In the genomic region with DNA sequence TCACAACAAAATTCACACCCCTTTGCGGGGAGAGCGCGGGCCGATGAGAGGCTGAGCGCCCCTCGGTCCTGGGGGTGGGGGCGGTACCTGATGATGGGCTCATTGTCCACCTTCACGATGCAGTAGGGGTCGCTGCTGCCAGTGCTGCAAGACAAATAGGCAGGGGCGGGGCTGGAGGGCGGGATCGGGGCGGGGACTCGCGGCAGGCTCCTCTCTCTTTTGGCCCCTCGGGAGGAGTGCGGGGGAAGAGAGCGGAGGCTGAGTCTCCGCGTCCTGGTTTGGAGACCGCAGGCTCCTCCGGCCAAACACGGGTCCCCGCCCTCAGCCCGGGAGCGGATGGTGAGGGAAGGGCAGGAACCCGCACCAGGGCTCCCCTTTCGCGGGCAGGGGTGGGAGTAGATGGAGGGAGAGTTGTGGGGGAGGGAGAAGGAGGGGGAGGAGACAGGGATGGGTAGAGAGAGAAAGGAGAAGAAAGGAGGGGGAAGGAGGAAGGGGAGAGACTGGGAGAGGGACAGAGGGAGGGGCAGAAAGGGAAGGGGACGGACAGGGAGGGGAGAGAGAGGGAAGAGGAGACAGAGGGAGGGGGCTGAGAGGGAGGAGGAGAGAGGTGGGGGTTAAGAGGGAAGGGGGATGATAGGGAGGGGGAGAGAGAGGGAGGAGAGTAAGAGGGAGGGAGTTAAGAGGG, we compare ENCODE assay signal across 14 cellular contexts. TPM values are rescaled to one million over a fixed set of nuclear protein-coding genes. Genes with fewer than 3 reads are reported as not detected.
DNase-seq lines count a peak whose midpoint lies in the region; ATAC-seq, FAIRE-seq and TF ChIP-seq lines count a peak whose summit lies in the region.
"Not testable (repeated sequence)": the region's sequence is repeated elsewhere in the genome, so short reads cannot be mapped to it uniquely, and the experiment has no call there.
"Had no signal": no experiment of that assay in that cellular context is flagged by ENCODE, and none has a peak within 500 bp of the region (broad histone marks: within the 10 kb centered on the region; RNA-seq: fewer than 3 reads in every experiment).

No MANE protein-coding gene starts in this region.

- H3K9me3 ChIP-seq in CD4-positive, CD25-positive, alpha-beta regulatory T cell (ENCODE audit: control insufficient read depth in 2 of 2, low read length in 2 of 2); psoas muscle: not testable (repeated sequence)

- ATAC-seq in CD4-positive, CD25-positive, alpha-beta regulatory T cell (ENCODE audit: low read depth in 2 of 2), result peak; percentile 64 to 68
- ATAC-seq in GM21576 (IDR thresholded peaks at IDR 0.05; ENCODE audit: unreplicated experiment) (peak; percentile 36), HG02943 (IDR thresholded peaks at IDR 0.05; ENCODE audit: low read depth, unreplicated experiment) (peak; percentile 30), HG03469 (IDR thresholded peaks at IDR 0.05; ENCODE audit: unreplicated experiment) (peak; percentile 25), left cardiac atrium (peak; percentile 71 to 75), psoas muscle (peak; percentile 27 to 58 (median 50))
- peak; percentile 79 to 80 for ATAC-seq in activated T-cell treated with anti-CD3 and anti-CD28 coated beads, Interleukin-2, amount 50 U/mL, for 72 hours (replicated peaks in 1 of 2)

- not testable (repeated sequence) for H3K4me3 Mint-ChIP-seq in CD4-positive, CD25-positive, alpha-beta regulatory T cell
- peak overlapping the region in 1 of 2 donors; percentile 55 for H3K4me3 Mint-ChIP-seq in activated T-cell treated with anti-CD3 and anti-CD28 coated beads, Interleukin-2, amount 50 U/mL, for 72 hours

- H3K27me3 ChIP-seq in CD4-positive, CD25-positive, alpha-beta regulatory T cell (ENCODE audit: control insufficient read depth, insufficient read depth, low read length); psoas muscle (ENCODE audit: insufficient read depth in 3 of 3, low read length in 2 of 3): not testable (repeated sequence)

- WGBS in psoas muscle, 3 donors, result no CpG with 5 or more reads among the region's 30 CpGs

- H3K27me3 Mint-ChIP-seq in CD4-positive, CD25-positive, alpha-beta regulatory T cell; activated T-cell treated with anti-CD3 and anti-CD28 coated beads, Interleukin-2, amount 50 U/mL, for 72 hours (ENCODE audit: low read depth): not testable (repeated sequence)

- H3K4me1 ChIP-seq in CD4-positive, CD25-positive, alpha-beta regulatory T cell (ENCODE audit: control insufficient read depth, insufficient read depth, low read length, poor library complexity, severe bottlenecking); psoas muscle: not testable (repeated sequence)

- DNase-seq in CD4-positive, CD25-positive, alpha-beta regulatory T cell; GM19239 (ENCODE audit: insufficient read length, low spot score); activated T-cell treated with anti-CD3 and anti-CD28 coated beads, Interleukin-2, amount 50 U/mL, for 72 hours; left cardiac atrium; psoas muscle: not testable (repeated sequence)

- not testable (repeated sequence) for H3K36me3 ChIP-seq in CD4-positive, CD25-positive, alpha-beta regulatory T cell (ENCODE audit: control insufficient read depth, insufficient read depth, low read length); psoas muscle (ENCODE audit: insufficient read depth in 1 of 2, low read depth in 1 of 2)

- peak; percentile 93 for FAIRE-seq in GM19239 (lab: Jason Lieb, UNC)

- H3K4me1 Mint-ChIP-seq in CD4-positive, CD25-positive, alpha-beta regulatory T cell; activated T-cell treated with anti-CD3 and anti-CD28 coated beads, Interleukin-2, amount 50 U/mL, for 72 hours (ENCODE audit: low read depth): not testable (repeated sequence)

- not testable (repeated sequence) for H3K9me3 Mint-ChIP-seq in CD4-positive, CD25-positive, alpha-beta regulatory T cell; activated T-cell treated with anti-CD3 and anti-CD28 coated beads, Interleukin-2, amount 50 U/mL, for 72 hours

- TF ChIP-seq CTCF in psoas muscle (IDR thresholded peaks at IDR 0.05), result not testable (repeated sequence)

- H3K4me3 ChIP-seq in CD4-positive, CD25-positive, alpha-beta regulatory T cell (ENCODE audit: low read depth, low read length); psoas muscle: not testable (repeated sequence)

- not testable (repeated sequence) for H3K36me3 Mint-ChIP-seq in CD4-positive, CD25-positive, alpha-beta regulatory T cell; activated T-cell treated with anti-CD3 and anti-CD28 coated beads, Interleukin-2, amount 50 U/mL, for 72 hours (ENCODE audit: insufficient read depth in 2 of 2)

- not testable (repeated sequence) for H3K27ac ChIP-seq in CD4-positive, CD25-positive, alpha-beta regulatory T cell (ENCODE audit: insufficient read depth, low read length, poor library complexity, severe bottlenecking); psoas muscle

- H3K27ac Mint-ChIP-seq in CD4-positive, CD25-positive, alpha-beta regulatory T cell; activated T-cell treated with anti-CD3 and anti-CD28 coated beads, Interleukin-2, amount 50 U/mL, for 72 hours: not testable (repeated sequence)

- intact Hi-C loops in left cardiac atrium (cut with DNase I); psoas muscle (cut with DNase I): not testable (repeated sequence)

RNA-seq across cellular contexts. Expression of gene RASA4B, which starts 5.6 kb away (rescaled TPM):
- 32.4 TPM for total RNA-seq in CD4-positive, CD25-positive, alpha-beta regulatory T cell
- 10 to 100 TPM in 1 of 4 donors, 1 to 10 TPM in 3; 8.0 to 14.2 (median 9.3) TPM for polyA plus RNA-seq in CD4-positive, CD25-positive, alpha-beta regulatory T cell
- total RNA-seq in activated T-cell treated with anti-CD3 and anti-CD28 coated beads, Interleukin-2, amount 50 U/mL, for 72 hours, result 10 to 100 TPM; 20.0 to 29.8 TPM
- total RNA-seq in left cardiac atrium (10 to 100 TPM in 1 of 2 donors, 1 to 10 TPM in 1; 3.2 to 14.3 TPM), psoas muscle (100 to 1,000 TPM in 1 of 4 donors, 10 to 100 TPM in 3; 85.1 to 139 (median 88.8) TPM)
- polyA plus RNA-seq in psoas muscle, result 100 to 1,000 TPM in 1 of 3 donors, 10 to 100 TPM in 2; 29.5 to 116 (median 49.0) TPM

RNA-seq across cellular contexts. Expression of gene UPK3BL2, which starts 31.5 kb away (rescaled TPM):
- 98.1 TPM for total RNA-seq in CD4-positive, CD25-positive, alpha-beta regulatory T cell
- 1 to 10 TPM in 3 of 4 donors, under 1 TPM in 1; 0.86 to 3.3 (median 1.5) TPM for polyA plus RNA-seq in CD4-positive, CD25-positive, alpha-beta regulatory T cell
- 10 to 100 TPM; 24.8 to 37.9 TPM for total RNA-seq in activated T-cell treated with anti-CD3 and anti-CD28 coated beads, Interleukin-2, amount 50 U/mL, for 72 hours
- total RNA-seq in left cardiac atrium (1 to 10 TPM; 2.9 to 3.1 TPM), psoas muscle (10 to 100 TPM in 1 of 4 donors, 1 to 10 TPM in 3; 1.7 to 11.1 (median 4.3) TPM)
- 1 to 10 TPM in 2 of 3 donors, under 1 TPM in 1; 0.88 to 6.2 (median 2.4) TPM for polyA plus RNA-seq in psoas muscle

RNA-seq across cellular contexts. Expression of gene POLR2J, which starts 33.3 kb away (rescaled TPM):
- total RNA-seq in CD4-positive, CD25-positive, alpha-beta regulatory T cell, result 39.1 TPM
- 100 to 1,000 TPM in 3 of 4 donors, 10 to 100 TPM in 1; 73.9 to 109 (median 104) TPM for polyA plus RNA-seq in CD4-positive, CD25-positive, alpha-beta regulatory T cell
- 10 to 100 TPM; 40.5 to 53.5 TPM for total RNA-seq in activated T-cell treated with anti-CD3 and anti-CD28 coated beads, Interleukin-2, amount 50 U/mL, for 72 hours
- total RNA-seq in left cardiac atrium (10 to 100 TPM; 42.9 to 52.7 TPM), psoas muscle (100 to 1,000 TPM in 1 of 4 donors, 10 to 100 TPM in 3; 55.9 to 101 (median 68.2) TPM)
- polyA plus RNA-seq in psoas muscle, result 100 to 1,000 TPM; 115 to 229 (median 166) TPM

RNA-seq across cellular contexts. Expression of gene SPDYE2, which starts 39.0 kb away (rescaled TPM):
- 0.39 TPM for total RNA-seq in CD4-positive, CD25-positive, alpha-beta regulatory T cell
- under 1 TPM; 0.19 to 0.66 (median 0.47) TPM for polyA plus RNA-seq in CD4-positive, CD25-positive, alpha-beta regulatory T cell
- total RNA-seq in activated T-cell treated with anti-CD3 and anti-CD28 coated beads, Interleukin-2, amount 50 U/mL, for 72 hours, result not detected
- not detected for total RNA-seq in left cardiac atrium
- total RNA-seq in psoas muscle, result not detected
- polyA plus RNA-seq in psoas muscle, result under 1 TPM; 0.05 to 0.13 (median 0.10) TPM
- total RNA-seq: A673, cardiac septum, fibroblast of villous mesenchyme, H4, mammary epithelial cell, vagina had no signal
- polyA plus RNA-seq: mammary epithelial cell had no signal

RNA-seq across cellular contexts. Expression of gene LRWD1, which starts 47.2 kb away (rescaled TPM):
- total RNA-seq in CD4-positive, CD25-positive, alpha-beta regulatory T cell, result 12.9 TPM
- polyA plus RNA-seq in CD4-positive, CD25-positive, alpha-beta regulatory T cell, result 10 to 100 TPM; 12.4 to 15.3 (median 13.7) TPM
- 10 to 100 TPM; 13.1 to 13.6 TPM for total RNA-seq in activated T-cell treated with anti-CD3 and anti-CD28 coated beads, Interleukin-2, amount 50 U/mL, for 72 hours
- 10 to 100 TPM in 1 of 2 donors, 1 to 10 TPM in 1; 9.8 to 12.2 TPM for total RNA-seq in left cardiac atrium
- 10 to 100 TPM; 10.4 to 15.6 (median 12.5) TPM for total RNA-seq in psoas muscle
- 10 to 100 TPM; 19.6 to 40.9 (median 27.2) TPM for polyA plus RNA-seq in psoas muscle

Comparison
In these comparisons a context has a peak if more than half of its experiments do, and no peak if none do; other contexts are left out.
1. ATAC-seq: peak in every context shown above with its lines; median percentile 80 in activated T-cell treated with anti-CD3 and anti-CD28 coated beads, Interleukin-2, amount 50 U/mL, for 72 hours; 73 in left cardiac atrium; 66 in CD4-positive, CD25-positive, alpha-beta regulatory T cell; 50 in psoas muscle; 36 in GM21576; 30 in HG02943; 25 in HG03469.